Comparison of ENCODE assay signal across 1 cellular context in genomic region chr9:35729101-35729500, GRCh38.
TF ChIP-seq lines count a peak whose summit lies in the region.

No MANE protein-coding gene starts in this region.

TF ChIP-seq in GM23338, 12 proteins besides CTCF, POLR2A, EP300 and RAD21 (continued from another document):
- no peak for TF ChIP-seq ZNF462 (CRISPR knock-in tag; IDR thresholded peaks at IDR 0.05)
- no peak for TF ChIP-seq ZNF114 (CRISPR knock-in tag; IDR thresholded peaks at IDR 0.05)
- TF ChIP-seq NANOG (IDR thresholded peaks at IDR 0.05; ENCODE audit: borderline replicate concordance): no peak
- TF ChIP-seq REST (IDR thresholded peaks at IDR 0.05; ENCODE audit: unreplicated experiment): no peak
- no peak for TF ChIP-seq EZH2 (IDR thresholded peaks at IDR 0.05; ENCODE audit: low read depth, unreplicated experiment)
